In the genomic region with DNA sequence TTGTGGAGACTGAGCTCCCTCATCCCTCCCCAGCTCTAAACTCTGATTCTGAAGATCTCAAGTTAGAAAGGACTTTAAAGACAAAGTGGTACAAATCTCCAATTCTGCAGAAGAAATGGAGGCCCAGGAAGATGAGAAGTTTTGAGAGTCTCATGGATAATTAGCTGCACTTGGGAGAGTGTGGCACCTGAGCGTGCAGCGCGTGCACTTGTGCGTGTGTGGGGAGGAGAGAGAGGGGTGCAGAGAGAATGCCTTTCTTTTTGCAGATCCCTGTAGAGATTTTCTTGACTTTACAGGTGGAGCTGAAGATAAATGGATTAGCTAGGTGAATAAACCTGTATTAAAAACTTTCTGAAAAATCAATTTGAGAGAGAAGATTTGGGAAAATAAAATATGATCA, we compare ENCODE assay signal across 15 cellular contexts. TPM values are rescaled to one million over a fixed set of nuclear protein-coding genes. Genes with fewer than 3 reads are reported as not detected.
DNase-seq lines count a peak whose midpoint lies in the region; ATAC-seq, FAIRE-seq and TF ChIP-seq lines count a peak whose summit lies in the region.
"Had no signal": no experiment of that assay in that cellular context is flagged by ENCODE, and none has a peak within 500 bp of the region (broad histone marks: within the 10 kb centered on the region; RNA-seq: fewer than 3 reads in every experiment).

No MANE protein-coding gene starts in this region.

- H3K9me1 ChIP-seq in endothelial cell of umbilical vein (replicated peaks; ENCODE audit: control insufficient read depth, extremely low read depth, insufficient read depth, low read length): no peaks in the 10 kb centered on the region

- DNase-seq in activated T-cell treated with anti-CD3 and anti-CD28 coated beads, Interleukin-2, amount 50 U/mL, for 72 hours: no peak
- DNase-seq in activated T-cell treated with anti-CD3 and anti-CD28 coated beads for 4 hours: no peak
- no peak for DNase-seq in T-helper 17 cell
- DNase-seq in endothelial cell of umbilical vein (ENCODE audit: low read depth, low spot score): no peak
- no peak for DNase-seq in stimulated activated effector memory CD8-positive, alpha-beta T cell treated with anti-CD3 and anti-CD28 coated beads, Interleukin-12 subunit alpha, Interleukin-12 subunit beta, amount 100 ng/mL, for 72 hours (ENCODE audit: low spot score in 2 of 2)
- DNase-seq in DMS53 treated with DMSO at 0.1 percent for 48 hours (lab: John Stamatoyannopoulos, UW; ENCODE audit: unreplicated experiment): no peak
- DNase-seq in HEK293T (ENCODE audit: extremely low spot score): no peak
- DNase-seq in UCSD-AML1 (lab: John Stamatoyannopoulos, UW; ENCODE audit: unreplicated experiment): no peak
- DNase-seq: amniotic stem cell, colonic mucosa, DMS 273 treated with DMSO at 0.1 percent for 48 hours, NCI-H2107, NCI-H82, testis had no signal

- no peak for TF ChIP-seq CTCF in endothelial cell of umbilical vein (IDR thresholded peaks at IDR 0.05; ENCODE audit: extremely low read depth in 1 of 2, insufficient read depth in 1 of 2, low read depth in 1 of 2, low read length in 2 of 2)

- peak overlapping the region; percentile 69 to 76 for H3K4me3 Mint-ChIP-seq in activated T-cell treated with anti-CD3 and anti-CD28 coated beads, Interleukin-2, amount 50 U/mL, for 72 hours
- H3K4me3 Mint-ChIP-seq in T-helper 17 cell: peak overlapping the region; percentile 85
- peak overlapping the region; percentile 72 for H3K4me3 Mint-ChIP-seq in stimulated activated effector memory CD8-positive, alpha-beta T cell treated with anti-CD3 and anti-CD28 coated beads, Interleukin-12 subunit alpha, Interleukin-12 subunit beta, amount 100 ng/mL, for 72 hours

- H3K9me3 ChIP-seq in T-helper 17 cell (ENCODE audit: control insufficient read depth, low read length, poor library complexity, severe bottlenecking): no peaks in the 10 kb centered on the region
- no peaks in the 10 kb centered on the region for H3K9me3 ChIP-seq in endothelial cell of umbilical vein (replicated peaks; ENCODE audit: control insufficient read depth, insufficient read depth, low read length)
- H3K9me3 ChIP-seq: colonic mucosa, testis had no signal

- no peak for FAIRE-seq in endothelial cell of umbilical vein (lab: Jason Lieb, UNC)

- peaks cover 39% of the 10 kb centered on the region for H3K4me1 ChIP-seq in endothelial cell of umbilical vein (ENCODE audit: control insufficient read depth, extremely low read depth, insufficient read depth, low read length)
- H3K4me1 ChIP-seq: colonic mucosa, testis had no signal

- POLR2A ChIA-PET in endothelial cell of umbilical vein (lab: Charles Lee): interaction anchor here (1.6 kb wide), 1 partner anchor 14 kb away, joined by 5 read pairs; no protein-coding TSS in a partner anchor
- POLR2A ChIA-PET in HEK293T (lab: Yijun Ruan, JAX): interaction anchor here (1.5 kb wide), 1 partner anchor 14 kb away, joined by 5 read pairs; a partner anchor contains a TSS

- H3K27me3 Mint-ChIP-seq in activated T-cell treated with anti-CD3 and anti-CD28 coated beads, Interleukin-2, amount 50 U/mL, for 72 hours (ENCODE audit: low read depth): peaks cover 8% of the 10 kb centered on the region
- no peaks in the 10 kb centered on the region for H3K27me3 Mint-ChIP-seq in T-helper 17 cell

- no peaks in the 10 kb centered on the region for H3K79me2 ChIP-seq in endothelial cell of umbilical vein (ENCODE audit: control insufficient read depth, insufficient read depth, low read length)
- H3K79me2 ChIP-seq: hepatocyte had no signal

- no peaks in the 10 kb centered on the region for H3K27me3 ChIP-seq in endothelial cell of umbilical vein (ENCODE audit: control insufficient read depth in 2 of 2, insufficient read depth in 2 of 2, low read length in 2 of 2)
- H3K27me3 ChIP-seq: colonic mucosa, hepatocyte, testis had no signal

- H3K9me3 Mint-ChIP-seq in activated T-cell treated with anti-CD3 and anti-CD28 coated beads, Interleukin-2, amount 50 U/mL, for 72 hours: peaks cover 0 to 6% of the 10 kb centered on the region in 2 donors
- no peaks in the 10 kb centered on the region for H3K9me3 Mint-ChIP-seq in stimulated activated effector memory CD8-positive, alpha-beta T cell treated with anti-CD3 and anti-CD28 coated beads, Interleukin-12 subunit alpha, Interleukin-12 subunit beta, amount 100 ng/mL, for 72 hours

- H4K20me1 ChIP-seq in endothelial cell of umbilical vein (replicated peaks; ENCODE audit: control insufficient read depth, extremely low read depth, insufficient read depth, low read length): no peaks in the 10 kb centered on the region

- H2AFZ ChIP-seq in endothelial cell of umbilical vein (ENCODE audit: low read depth, low read length): no peak overlapping the region
- H2AFZ ChIP-seq: hepatocyte had no signal

- no TSS peak for BruUV-seq in endothelial cell of umbilical vein (replicated peaks; lab: Mats Ljungman, UMichigan)

- H3K36me3 ChIP-seq in endothelial cell of umbilical vein (ENCODE audit: control insufficient read depth in 2 of 2, extremely low read depth in 1 of 2, insufficient read depth in 2 of 2, low read length in 2 of 2): no peaks in the 10 kb centered on the region
- H3K36me3 ChIP-seq: colonic mucosa had no signal

- peak overlapping the region in 1 of 3 experiments; percentile 51 for H3K4me3 ChIP-seq in endothelial cell of umbilical vein (replicated peaks in 1 of 3; ENCODE audit: insufficient read depth in 1 of 3, low read depth in 1 of 3, low read length in 3 of 3)
- H3K4me3 ChIP-seq: colonic mucosa, hepatocyte, testis had no signal

- peaks cover 56% of the 10 kb centered on the region for H3K4me1 Mint-ChIP-seq in activated T-cell treated with anti-CD3 and anti-CD28 coated beads, Interleukin-2, amount 50 U/mL, for 72 hours (ENCODE audit: low read depth)
- H3K4me1 Mint-ChIP-seq in T-helper 17 cell: peaks cover 44% of the 10 kb centered on the region
- H3K4me1 Mint-ChIP-seq in stimulated activated effector memory CD8-positive, alpha-beta T cell treated with anti-CD3 and anti-CD28 coated beads, Interleukin-12 subunit alpha, Interleukin-12 subunit beta, amount 100 ng/mL, for 72 hours: peaks cover 76% of the 10 kb centered on the region

- CTCF ChIA-PET in endothelial cell of umbilical vein (lab: Charles Lee) (interaction anchor here (1.1 to 2.3 kb wide), 2 partner anchors 8 to 28 kb away, joined by 3 to 13 read pairs; no protein-coding TSS in a partner anchor), HEK293T (lab: Yijun Ruan, JAX) (interaction anchor here (0.6 kb wide), 1 partner anchor 16 kb away, joined by 3 read pairs; no protein-coding TSS in a partner anchor)

- ATAC-seq in activated T-cell treated with anti-CD3 and anti-CD28 coated beads, Interleukin-2, amount 50 U/mL, for 72 hours (replicated peaks in 1 of 2): no peak
- ATAC-seq in T-helper 17 cell: no peak
- ATAC-seq in stimulated activated effector memory CD8-positive, alpha-beta T cell treated with anti-CD3 and anti-CD28 coated beads, Interleukin-12 subunit alpha, Interleukin-12 subunit beta, amount 100 ng/mL, for 72 hours: no peak

- peaks cover 1 to 6% of the 10 kb centered on the region in 2 donors for H3K36me3 Mint-ChIP-seq in activated T-cell treated with anti-CD3 and anti-CD28 coated beads, Interleukin-2, amount 50 U/mL, for 72 hours (ENCODE audit: insufficient read depth in 2 of 2)
- H3K36me3 Mint-ChIP-seq in T-helper 17 cell (ENCODE audit: low read depth): no peaks in the 10 kb centered on the region
- peaks cover 7% of the 10 kb centered on the region for H3K36me3 Mint-ChIP-seq in stimulated activated effector memory CD8-positive, alpha-beta T cell treated with anti-CD3 and anti-CD28 coated beads, Interleukin-12 subunit alpha, Interleukin-12 subunit beta, amount 100 ng/mL, for 72 hours

- peak overlapping the region; percentile 36 for H3K27ac Mint-ChIP-seq in activated T-cell treated with anti-CD3 and anti-CD28 coated beads, Interleukin-2, amount 50 U/mL, for 72 hours
- H3K27ac Mint-ChIP-seq in T-helper 17 cell: peak overlapping the region; percentile 87
- H3K27ac Mint-ChIP-seq in stimulated activated effector memory CD8-positive, alpha-beta T cell treated with anti-CD3 and anti-CD28 coated beads, Interleukin-12 subunit alpha, Interleukin-12 subunit beta, amount 100 ng/mL, for 72 hours: peak overlapping the region; percentile 86

- dilution Hi-C loops in endothelial cell of umbilical vein (cut with MboI; ENCODE audit: extremely low pct_ligation_motif_present, low sequenced_read_pairs): no loop called here

- intact Hi-C loops in endothelial cell of umbilical vein (cut with micrococcal nuclease): loop anchor here (1.0 to 5.0 kb wide), 6 partner anchors 8 to 1984 kb away; a partner anchor contains a TSS

- H3K27ac ChIP-seq in endothelial cell of umbilical vein (ENCODE audit: insufficient read depth, low read depth, low read length): peak overlapping the region; percentile 97
- H3K27ac ChIP-seq: colonic mucosa, hepatocyte, testis had no signal

- TF ChIP-seq POLR2A in endothelial cell of umbilical vein (IDR thresholded peaks at IDR 0.05; ENCODE audit: low read depth, low read length): no peak

- H3K4me2 ChIP-seq in endothelial cell of umbilical vein (ENCODE audit: insufficient read depth, low read length): peak overlapping the region; percentile 92
- H3K4me2 ChIP-seq: hepatocyte had no signal

- H3K9ac ChIP-seq in endothelial cell of umbilical vein (replicated peaks; ENCODE audit: extremely low read depth, insufficient read depth, low read length): peak overlapping the region; percentile 95

TF ChIP-seq in endothelial cell of umbilical vein, 7 proteins besides CTCF, POLR2A, EP300 and RAD21 (continues in another document):
- TF ChIP-seq MYC (IDR thresholded peaks at IDR 0.05; ENCODE audit: low read depth, low read length) (no peak), POLR2AphosphoS5 (IDR thresholded peaks at IDR 0.05; ENCODE audit: insufficient read depth, low read depth, low read length) (no peak), JUN (IDR thresholded peaks at IDR 0.05; ENCODE audit: borderline replicate concordance, insufficient read depth, insufficient read length, low read depth) (no peak)

TF ChIP-seq in HEK293T, 16 proteins besides CTCF, POLR2A, EP300 and RAD21 (continues in another document):
- TF ChIP-seq TARDBP (IDR thresholded peaks at IDR 0.05): no peak

RNA-seq across cellular contexts. Expression of a gene that starts 14.8 kb away (rescaled TPM):
- 10 to 100 TPM; 33.7 to 33.9 TPM for total RNA-seq in activated T-cell treated with anti-CD3 and anti-CD28 coated beads, Interleukin-2, amount 50 U/mL, for 72 hours
- total RNA-seq in T-helper 17 cell (10 to 100 TPM; 28.5 to 32.4 TPM), endothelial cell of umbilical vein (29.1 and 32.7 TPM in 2 replicates)
- 22.2 and 25.1 TPM in 2 replicates for polyA plus RNA-seq in endothelial cell of umbilical vein
- polyA plus RNA-seq in endothelial cell of umbilical vein (2011; cell fraction: cytosol; rRNA removed): 28.2 TPM in 2 replicates
- polyA plus RNA-seq in endothelial cell of umbilical vein (2011; cell fraction: nucleus; rRNA removed): 48.9 and 50.9 TPM in 2 replicates
- 32.0 and 40.1 TPM in 2 replicates for polyA plus RNA-seq in endothelial cell of umbilical vein (2012)
- 31.6 and 34.5 TPM in 2 replicates for polyA minus RNA-seq in endothelial cell of umbilical vein
- polyA minus RNA-seq in endothelial cell of umbilical vein (2011; cell fraction: cytosol; rRNA and poly(A)+ RNA removed): 10.1 TPM
- 16.4 and 22.7 TPM in 2 replicates for polyA minus RNA-seq in endothelial cell of umbilical vein (2011; cell fraction: nucleus; rRNA and poly(A)+ RNA removed)

Comparison
In these comparisons a context has a peak if more than half of its experiments do, and no peak if none do; other contexts are left out.
1. H3K27ac Mint-ChIP-seq: peak in every context shown above with its lines; median percentile 87 in T-helper 17 cell; 86 in stimulated activated effector memory CD8-positive, alpha-beta T cell treated with anti-CD3 and anti-CD28 coated beads, Interleukin-12 subunit alpha, Interleukin-12 subunit beta, amount 100 ng/mL, for 72 hours; 36 in activated T-cell treated with anti-CD3 and anti-CD28 coated beads, Interleukin-2, amount 50 U/mL, for 72 hours.